7 cellular contexts compared by ENCODE assay signal in genomic region chrX:2890536-2891460, GRCh38. TPM values are rescaled to one million over a fixed set of nuclear protein-coding genes. Genes with fewer than 3 reads are reported as not detected.
DNase-seq lines count a peak whose midpoint lies in the region; ATAC-seq and TF ChIP-seq lines count a peak whose summit lies in the region.
"Not testable (repeated sequence)": the region's sequence is repeated elsewhere in the genome, so short reads cannot be mapped to it uniquely, and the experiment has no call there.

No MANE protein-coding gene starts in this region.

- H3K9me3 ChIP-seq in HUES64 (ENCODE audit: insufficient read depth, low read depth, low read length); hepatocyte (ENCODE audit: low read depth); mucosa of rectum (ENCODE audit: control insufficient read depth in 2 of 2, low read length in 2 of 2): not testable (repeated sequence)

- H2AFZ ChIP-seq in hepatocyte = peak overlapping the region; percentile 63

- not testable (repeated sequence) for H3K36me3 ChIP-seq in HUES64 (ENCODE audit: insufficient read depth, low read length); hepatocyte (replicated peaks; ENCODE audit: insufficient read depth, low read depth); mucosa of rectum (ENCODE audit: control insufficient read depth in 2 of 2, insufficient read depth in 2 of 2, low read length in 2 of 2)

- not testable (repeated sequence) for H3K36me3 Mint-ChIP-seq in Calu3 (ENCODE audit: insufficient read depth, unreplicated experiment); activated CD8-positive, alpha-beta T cell treated with anti-CD3 and anti-CD28 coated beads for 36 hours (ENCODE audit: low read depth); central memory CD8-positive, alpha-beta T cell (ENCODE audit: insufficient read depth)

- intact Hi-C loops in Calu3 (cut with micrococcal nuclease; ENCODE audit: unreplicated experiment); activated CD8-positive, alpha-beta T cell treated with anti-CD3 and anti-CD28 coated beads for 36 hours (cut with micrococcal nuclease); posterior vena cava (cut with DNase I): not testable (repeated sequence)

- H3K27ac ChIP-seq in HUES64 (ENCODE audit: low read depth, low read length) (peak overlapping the region; percentile 70; the same call in 1 of the 2 replicates), hepatocyte (peak overlapping the region; percentile 87), mucosa of rectum (ENCODE audit: low read depth in 2 of 2, low read length in 2 of 2) (peak overlapping the region; percentile 20 to 76)

- H3K27ac Mint-ChIP-seq in Calu3 (ENCODE audit: unreplicated experiment) = peak overlapping the region; percentile 70
- H3K27ac Mint-ChIP-seq in activated CD8-positive, alpha-beta T cell treated with anti-CD3 and anti-CD28 coated beads for 36 hours = not testable (repeated sequence)
- peak overlapping the region; percentile 32 for H3K27ac Mint-ChIP-seq in central memory CD8-positive, alpha-beta T cell (ENCODE audit: low read depth)

- not testable (repeated sequence) for H3K9me2 ChIP-seq in hepatocyte (replicated peaks; ENCODE audit: insufficient read depth)

- H3K79me2 ChIP-seq in hepatocyte = not testable (repeated sequence)

- H3K27me3 Mint-ChIP-seq in Calu3 (ENCODE audit: unreplicated experiment); activated CD8-positive, alpha-beta T cell treated with anti-CD3 and anti-CD28 coated beads for 36 hours; central memory CD8-positive, alpha-beta T cell: not testable (repeated sequence)

- POLR2A ChIA-PET in activated CD8-positive, alpha-beta T cell treated with anti-CD3 and anti-CD28 coated beads for 36 hours (lab: Charles Lee) = not testable (repeated sequence)

- H3K9me3 Mint-ChIP-seq in Calu3 (ENCODE audit: low read depth, unreplicated experiment); activated CD8-positive, alpha-beta T cell treated with anti-CD3 and anti-CD28 coated beads for 36 hours; central memory CD8-positive, alpha-beta T cell: not testable (repeated sequence)

- H3K4me2 ChIP-seq in hepatocyte = peak overlapping the region; percentile 78

- H3K27me3 ChIP-seq in HUES64 (ENCODE audit: insufficient read depth, low read length); hepatocyte; mucosa of rectum (ENCODE audit: control insufficient read depth in 2 of 2, insufficient read depth in 2 of 2, low read length in 2 of 2): not testable (repeated sequence)

- TF ChIP-seq CTCF in Calu3 (IDR thresholded peaks at IDR 0.05; ENCODE audit: unreplicated experiment); activated CD8-positive, alpha-beta T cell treated with anti-CD3 and anti-CD28 coated beads for 36 hours (IDR thresholded peaks at IDR 0.05); hepatocyte (IDR thresholded peaks at IDR 0.05; ENCODE audit: poor library complexity): not testable (repeated sequence)

- ATAC-seq in activated CD8-positive, alpha-beta T cell treated with anti-CD3 and anti-CD28 coated beads for 36 hours; central memory CD8-positive, alpha-beta T cell (replicated peaks; ENCODE audit: extremely low read depth, poor library complexity, severe bottlenecking): not testable (repeated sequence)

- not testable (repeated sequence) for H3K4me3 ChIP-seq in HUES64 (ENCODE audit: low read length)
- peak overlapping the region; percentile 21 for H3K4me3 ChIP-seq in hepatocyte
- peak overlapping the region in 1 of 2 donors; percentile 67 for H3K4me3 ChIP-seq in mucosa of rectum (ENCODE audit: low read length in 2 of 2)

- H3K4me1 Mint-ChIP-seq in Calu3 (ENCODE audit: low read depth, unreplicated experiment) = peaks cover 64% of the 10 kb centered on the region
- not testable (repeated sequence) for H3K4me1 Mint-ChIP-seq in activated CD8-positive, alpha-beta T cell treated with anti-CD3 and anti-CD28 coated beads for 36 hours (ENCODE audit: low read depth)
- H3K4me1 Mint-ChIP-seq in central memory CD8-positive, alpha-beta T cell = peaks cover 13% of the 10 kb centered on the region

- H3K9ac ChIP-seq in HUES64 (ENCODE audit: low read depth, low read length); mucosa of rectum (ENCODE audit: low read depth in 1 of 2, low read length in 2 of 2): not testable (repeated sequence)

- DNase-seq in Calu3; central memory CD8-positive, alpha-beta T cell (ENCODE audit: low spot score in 2 of 2); hepatocyte (ENCODE audit: low spot score): not testable (repeated sequence)
- DNase-seq in activated CD8-positive, alpha-beta T cell treated with anti-CD3 and anti-CD28 coated beads for 36 hours = peak; percentile 1
- peak; percentile 1 for DNase-seq in posterior vena cava (ENCODE audit: low spot score)

- CTCF ChIA-PET in Calu3 (lab: Charles Lee); activated CD8-positive, alpha-beta T cell treated with anti-CD3 and anti-CD28 coated beads for 36 hours (lab: Charles Lee): not testable (repeated sequence)

- 72% methylated on average over 13 of the region's 22 CpGs for WGBS in HUES64
- WGBS in hepatocyte (ENCODE audit: low lambda C conversion rate, missing lambda C conversion rate) = 19% methylated on average over 21 of the region's 22 CpGs

- H4K20me1 ChIP-seq in hepatocyte (ENCODE audit: insufficient read depth, poor library complexity, severe bottlenecking) = not testable (repeated sequence)

- H3K4me1 ChIP-seq in HUES64 (ENCODE audit: insufficient read depth, low read length) (peaks cover 11% of the 10 kb centered on the region; the same call in 1 of the 2 replicates), hepatocyte (ENCODE audit: insufficient read depth) (peaks cover 49% of the 10 kb centered on the region), mucosa of rectum (ENCODE audit: control insufficient read depth in 2 of 2, insufficient read depth in 2 of 2, low read length in 2 of 2) (peaks cover 14 to 15% of the 10 kb centered on the region in 2 donors)

- H3K4me3 Mint-ChIP-seq in Calu3 (ENCODE audit: low read depth, unreplicated experiment) = peak overlapping the region; percentile 62
- H3K4me3 Mint-ChIP-seq in activated CD8-positive, alpha-beta T cell treated with anti-CD3 and anti-CD28 coated beads for 36 hours = not testable (repeated sequence)
- peak overlapping the region; percentile 76 for H3K4me3 Mint-ChIP-seq in central memory CD8-positive, alpha-beta T cell

- BruUV-seq in Calu3 (replicated peaks; lab: Mats Ljungman, UMichigan) = not testable (repeated sequence)

RNA-seq across cellular contexts. Expression of gene ARSD, which starts 38.3 kb away (rescaled TPM):
- total RNA-seq in Calu3 (2022) (42.0 and 47.8 TPM in 2 replicates), hepatocyte (32.9 and 34.2 TPM in 2 replicates), posterior vena cava (10 to 100 TPM; 11.7 to 15.7 TPM)
- polyA plus RNA-seq in HUES64 (2013, experiment 1 of 2) = 1.9 TPM
- polyA plus RNA-seq in HUES64 (2013, experiment 2 of 2) = 2.8 TPM
- total RNA-seq in activated CD8-positive, alpha-beta T cell treated with anti-CD3 and anti-CD28 coated beads for 36 hours = 1 to 10 TPM in 1 of 2 experiments, under 1 TPM in 1; 0.98 to 1.2 TPM
- 25.0 and 27.0 TPM in 2 replicates for polyA plus RNA-seq in hepatocyte

Comparison
In these comparisons a context has a peak if more than half of its experiments do, and no peak if none do; other contexts are left out.
1. RNA of gene ARSD, which starts 38.3 kb away (total RNA-seq): 42.0 to 47.8 TPM in Calu3, 32.9 to 34.2 TPM in hepatocyte and 11.7 to 15.7 TPM in posterior vena cava; 0.98 to 1.2 TPM in activated CD8-positive, alpha-beta T cell treated with anti-CD3 and anti-CD28 coated beads for 36 hours; every median in the first group is over 4 times any median in the second.
2. Peak in every context shown above with its lines, with median percentiles within 50 percentile points of each other: H3K27ac ChIP-seq.